In genomic region chr7:152383341-152384234, GRCh38 we compare ENCODE assay signal across 13 cellular contexts. TPM values are rescaled to one million over a fixed set of nuclear protein-coding genes. Genes with fewer than 3 reads are reported as not detected.
DNase-seq lines count a peak whose midpoint lies in the region; ATAC-seq and TF ChIP-seq lines count a peak whose summit lies in the region.
"Had no signal": no experiment of that assay in that cellular context is flagged by ENCODE, and none has a peak within 500 bp of the region (broad histone marks: within the 10 kb centered on the region; RNA-seq: fewer than 3 reads in every experiment).

No MANE protein-coding gene starts in this region.

- no peaks in the 10 kb centered on the region for H3K27me3 ChIP-seq in foreskin keratinocyte
- H3K27me3 ChIP-seq: transverse colon had no signal

- intact Hi-C loops in natural killer cell (cut with micrococcal nuclease): loop anchor here (5.0 kb wide), 1 partner anchor 36 kb away; no protein-coding TSS in a partner anchor
- intact Hi-C loops in left ventricle myocardium superior (cut with micrococcal nuclease): no loop called here

- TF ChIP-seq CTCF in natural killer cell (IDR thresholded peaks at IDR 0.05) (no peak), foreskin keratinocyte (conservative IDR thresholded peaks at IDR 0.05) (peak; percentile 13)

- DNase-seq in natural killer cell: no peak
- no peak for DNase-seq in natural killer cell treated with Interleukin-12 subunit alpha and Interleukin-12 subunit beta and Interleukin-15 and Interleukin-18, amount 100 ng/mL, for 72 hours (ENCODE audit: low spot score)
- DNase-seq in activated naive CD4-positive, alpha-beta T cell treated with anti-CD3 and anti-CD28 coated beads, Interleukin-2, amount 50 U/mL, for 72 hours (ENCODE audit: low spot score in 2 of 2): no peak
- peak in 1 of 2 donors; percentile 58 for DNase-seq in foreskin keratinocyte
- peak; percentile 78 for DNase-seq in stromal cell of bone marrow (ENCODE audit: low read depth)
- no peak for DNase-seq in left ventricle myocardium superior
- DNase-seq: effector memory CD4-positive, alpha-beta T cell; islet precursor cell; NCI-H1694 treated with DMSO at 0.1 percent for 48 hours; transverse colon had no signal

- H3K4me1 ChIP-seq in foreskin keratinocyte: peaks cover 12% of the 10 kb centered on the region

- no peak overlapping the region for H3K27ac ChIP-seq in foreskin keratinocyte
- H3K27ac ChIP-seq: C4-2B, transverse colon had no signal

- peaks cover 26 to 30% of the 10 kb centered on the region in 2 donors for H3K4me1 Mint-ChIP-seq in natural killer cell
- peaks cover 16 to 27% of the 10 kb centered on the region in 2 donors for H3K4me1 Mint-ChIP-seq in natural killer cell treated with Interleukin-12 subunit alpha and Interleukin-12 subunit beta and Interleukin-15 and Interleukin-18, amount 100 ng/mL, for 72 hours (ENCODE audit: low read depth in 2 of 2)

- no peak overlapping the region for H3K4me3 Mint-ChIP-seq in natural killer cell
- H3K4me3 Mint-ChIP-seq in natural killer cell treated with Interleukin-12 subunit alpha and Interleukin-12 subunit beta and Interleukin-15 and Interleukin-18, amount 100 ng/mL, for 72 hours: no peak overlapping the region

- ATAC-seq in natural killer cell: peak; percentile 18 to 21 (median 20)
- ATAC-seq in natural killer cell treated with Interleukin-12 subunit alpha and Interleukin-12 subunit beta and Interleukin-15 and Interleukin-18, amount 100 ng/mL, for 72 hours: no peak
- peak; percentile 16 to 50 for ATAC-seq in activated naive CD4-positive, alpha-beta T cell treated with anti-CD3 and anti-CD28 coated beads, Interleukin-2, amount 50 U/mL, for 72 hours
- peak; percentile 52 for ATAC-seq in foreskin keratinocyte
- ATAC-seq in GM19455 (IDR thresholded peaks at IDR 0.05; ENCODE audit: unreplicated experiment): no peak
- ATAC-seq in GM19397 (IDR thresholded peaks at IDR 0.05; ENCODE audit: unreplicated experiment): no peak
- ATAC-seq in left ventricle myocardium superior: no peak

- H3K27me3 Mint-ChIP-seq in natural killer cell (ENCODE audit: low read depth in 2 of 2): no peaks in the 10 kb centered on the region
- no peaks in the 10 kb centered on the region for H3K27me3 Mint-ChIP-seq in natural killer cell treated with Interleukin-12 subunit alpha and Interleukin-12 subunit beta and Interleukin-15 and Interleukin-18, amount 100 ng/mL, for 72 hours

- no peak overlapping the region for H3K27ac Mint-ChIP-seq in natural killer cell
- H3K27ac Mint-ChIP-seq in natural killer cell treated with Interleukin-12 subunit alpha and Interleukin-12 subunit beta and Interleukin-15 and Interleukin-18, amount 100 ng/mL, for 72 hours: no peak overlapping the region
- no peak overlapping the region for H3K27ac Mint-ChIP-seq in activated naive CD4-positive, alpha-beta T cell treated with anti-CD3 and anti-CD28 coated beads, Interleukin-2, amount 50 U/mL, for 72 hours

- H3K9me3 Mint-ChIP-seq in natural killer cell: peaks cover 2 to 3% of the 10 kb centered on the region in 2 donors
- peaks cover 2% of the 10 kb centered on the region for H3K9me3 Mint-ChIP-seq in natural killer cell treated with Interleukin-12 subunit alpha and Interleukin-12 subunit beta and Interleukin-15 and Interleukin-18, amount 100 ng/mL, for 72 hours
- H3K9me3 Mint-ChIP-seq in activated naive CD4-positive, alpha-beta T cell treated with anti-CD3 and anti-CD28 coated beads, Interleukin-2, amount 50 U/mL, for 72 hours: peaks cover 0 to 5% of the 10 kb centered on the region in 2 donors

- no peaks in the 10 kb centered on the region for H3K36me3 Mint-ChIP-seq in natural killer cell
- no peaks in the 10 kb centered on the region for H3K36me3 Mint-ChIP-seq in natural killer cell treated with Interleukin-12 subunit alpha and Interleukin-12 subunit beta and Interleukin-15 and Interleukin-18, amount 100 ng/mL, for 72 hours
- peaks cover 0 to 7% of the 10 kb centered on the region in 2 donors for H3K36me3 Mint-ChIP-seq in activated naive CD4-positive, alpha-beta T cell treated with anti-CD3 and anti-CD28 coated beads, Interleukin-2, amount 50 U/mL, for 72 hours

RNA-seq across cellular contexts. Expression of gene KMT2C, which starts 52.2 kb away (rescaled TPM):
- total RNA-seq in natural killer cell: 100 to 1,000 TPM; 159 to 177 (median 167) TPM
- 100 to 1,000 TPM in 1 of 2 donors, 10 to 100 TPM in 1; 71.2 to 105 TPM for total RNA-seq in natural killer cell treated with Interleukin-12 subunit alpha and Interleukin-12 subunit beta and Interleukin-15 and Interleukin-18, amount 100 ng/mL, for 72 hours
- 10 to 100 TPM; 65.7 to 69.1 TPM for total RNA-seq in activated naive CD4-positive, alpha-beta T cell treated with anti-CD3 and anti-CD28 coated beads, Interleukin-2, amount 50 U/mL, for 72 hours
- total RNA-seq in foreskin keratinocyte: 19.7 and 20.4 TPM in 2 replicates
- 1.1 and 1.4 TPM in 2 replicates for polyA plus RNA-seq in foreskin keratinocyte
- 40.2 TPM for total RNA-seq in left ventricle myocardium superior

Comparison
In these comparisons a context has a peak if more than half of its experiments do, and no peak if none do; other contexts are left out.
1. ATAC-seq: peak in natural killer cell (3 of 3), activated naive CD4-positive, alpha-beta T cell treated with anti-CD3 and anti-CD28 coated beads, Interleukin-2, amount 50 U/mL, for 72 hours (2 of 2) and foreskin keratinocyte (single experiment); none in natural killer cell treated with Interleukin-12 subunit alpha and Interleukin-12 subunit beta and Interleukin-15 and Interleukin-18, amount 100 ng/mL, for 72 hours (0 of 2), GM19455 (single experiment), GM19397 (single experiment) and left ventricle myocardium superior (single experiment).